In the genomic region with DNA sequence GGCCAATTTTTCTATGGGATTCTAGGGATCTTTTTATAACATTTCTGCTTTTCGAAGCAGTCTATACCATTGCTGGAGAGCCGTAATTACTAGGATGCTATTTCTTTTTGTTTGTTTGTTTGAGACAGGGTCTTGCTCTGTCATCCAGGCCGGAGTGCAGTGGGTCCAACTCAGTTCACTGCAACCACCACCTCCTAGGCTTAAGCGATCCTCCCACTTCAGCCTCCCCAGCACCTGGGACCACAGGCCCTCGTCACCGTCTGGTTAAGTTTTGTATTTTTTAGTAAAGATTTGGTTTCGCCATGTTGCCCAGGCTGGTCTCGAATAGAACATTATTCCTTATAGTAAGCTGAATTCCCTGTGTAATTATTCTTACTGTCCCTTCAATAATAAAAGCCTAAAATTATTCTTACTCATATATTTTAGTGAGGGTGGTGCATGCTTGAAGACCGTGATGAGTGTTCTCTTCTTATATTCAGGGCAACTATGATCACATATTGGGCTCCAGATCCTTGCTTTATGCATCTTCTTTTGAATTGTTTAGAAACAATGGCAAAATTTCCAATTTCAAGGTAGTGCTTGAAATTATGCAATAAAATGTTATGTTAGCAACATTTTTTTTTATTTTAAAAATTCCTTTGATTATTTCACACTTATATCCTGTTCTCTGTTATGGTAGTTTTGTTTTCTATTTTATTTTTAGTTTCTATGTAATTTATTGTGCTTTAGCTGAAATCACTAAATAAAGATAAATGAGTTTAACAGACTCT, we compare ENCODE assay signal across 10 cellular contexts.
A peak's percentile ranks its signal among the peaks of the same experiment; 100 is the strongest.
DNase-seq lines count a peak whose midpoint lies in the region; ATAC-seq and TF ChIP-seq lines count a peak whose summit lies in the region.
"Had no signal": no experiment of that assay in that cellular context is flagged by ENCODE, and none has a peak within 500 bp of the region (broad histone marks: within the 10 kb centered on the region; RNA-seq: fewer than 3 reads in every experiment).

No MANE protein-coding gene starts in this region.

- H3K4me1 Mint-ChIP-seq in HFFc6 (ENCODE audit: low read depth) (peaks cover 35% of the 10 kb centered on the region), glutamatergic neuron (ENCODE audit: low read depth, unreplicated experiment) (peaks cover 16% of the 10 kb centered on the region)

- H3K4me3 ChIP-seq in skin epidermis, result peak overlapping the region in 4 of 7 experiments; percentile 38 to 54 (median 46)

- TF ChIP-seq CTCF in HFFc6 (IDR thresholded peaks at IDR 0.05), result no peak
- TF ChIP-seq CTCF in VCaP (conservative IDR thresholded peaks at IDR 0.05), result no peak
- TF ChIP-seq CTCF in glutamatergic neuron (IDR thresholded peaks at IDR 0.05; ENCODE audit: partially characterized antibody, unreplicated experiment), result no peak

- H3K27ac Mint-ChIP-seq in HFFc6 (peak overlapping the region; percentile 97), glutamatergic neuron (ENCODE audit: unreplicated experiment) (no peak overlapping the region)

- DNase-seq in HFFc6, result no peak
- no peak for DNase-seq in glutamatergic neuron
- no peak for DNase-seq in NCI-H187 treated with DMSO at 0.1 percent for 48 hours (lab: John Stamatoyannopoulos, UW)
- DNase-seq in effector CD4-positive, alpha-beta T cell, result no peak
- DNase-seq: NCI-H1105 treated with DMSO at 0.1 percent for 48 hours, T1000 had no signal

- ATAC-seq in GM18519 (IDR thresholded peaks at IDR 0.05; ENCODE audit: low FRiP score, unreplicated experiment) (no peak), GM19351 (IDR thresholded peaks at IDR 0.05; ENCODE audit: unreplicated experiment) (no peak)

- peaks cover 1% of the 10 kb centered on the region for H3K27me3 Mint-ChIP-seq in HFFc6 (ENCODE audit: insufficient read depth)
- H3K27me3 Mint-ChIP-seq in glutamatergic neuron (ENCODE audit: unreplicated experiment), result peaks cover 3% of the 10 kb centered on the region

- H3K36me3 Mint-ChIP-seq in HFFc6 (ENCODE audit: low read depth) (no peaks in the 10 kb centered on the region), glutamatergic neuron (ENCODE audit: unreplicated experiment) (no peaks in the 10 kb centered on the region)

- H3K4me3 Mint-ChIP-seq in HFFc6 (peak overlapping the region; percentile 90), glutamatergic neuron (ENCODE audit: unreplicated experiment) (peak overlapping the region; percentile 88)

- peak overlapping the region; percentile 93 for H3K27ac ChIP-seq in VCaP
- peak overlapping the region in 11 of 21 experiments; percentile 74 to 91 (median 86) for H3K27ac ChIP-seq in skin epidermis

- H3K9me3 Mint-ChIP-seq in HFFc6 (no peaks in the 10 kb centered on the region), glutamatergic neuron (ENCODE audit: unreplicated experiment) (no peaks in the 10 kb centered on the region)
